Comparison of ENCODE assay signal across 9 cellular contexts in genomic region chr15:67105991-67106763, GRCh38. TPM values are rescaled to one million over a fixed set of nuclear protein-coding genes. Genes with fewer than 3 reads are reported as not detected.
DNase-seq lines count a peak whose midpoint lies in the region; ATAC-seq and TF ChIP-seq lines count a peak whose summit lies in the region.
"Had no signal": no experiment of that assay in that cellular context is flagged by ENCODE, and none has a peak within 500 bp of the region (broad histone marks: within the 10 kb centered on the region; RNA-seq: fewer than 3 reads in every experiment).

No MANE protein-coding gene starts in this region.

- CTCF ChIA-PET in A673 (lab: Charles Lee) = no interaction called here

- no peaks in the 10 kb centered on the region for H3K9me2 ChIP-seq in OCI-LY1 (ENCODE audit: low read depth, low read length)

- DNase-seq in A673 (ENCODE audit: low spot score) = no peak
- DNase-seq in chondrocyte (ENCODE audit: low spot score) = no peak
- no peak for DNase-seq in mucosa of gallbladder (ENCODE audit: low spot score)
- no peak for DNase-seq in stimulated activated naive CD4-positive, alpha-beta T cell treated with Interleukin-2 at 50 U/mL for 16 hours (lab: John Stamatoyannopoulos, UW)
- no peak for DNase-seq in AG08396 (ENCODE audit: low spot score)
- DNase-seq: NCI-H187 treated with DMSO at 0.1 percent for 48 hours had no signal

- no peaks in the 10 kb centered on the region for H4K20me1 ChIP-seq in OCI-LY1 (ENCODE audit: insufficient read depth, low read length)

- peaks cover 3% of the 10 kb centered on the region for H3K9me3 Mint-ChIP-seq in chondrocyte (ENCODE audit: low read depth)
- H3K9me3 Mint-ChIP-seq in nephron = peaks cover 6% of the 10 kb centered on the region

- H3K4me3 ChIP-seq in A673 (ENCODE audit: low read depth, low read length, poor library complexity, severe bottlenecking) (no peak overlapping the region), OCI-LY1 (ENCODE audit: low read depth, low read length, poor library complexity, severe bottlenecking) (no peak overlapping the region)

- H3K4me2 ChIP-seq in OCI-LY1 (ENCODE audit: low read length) = peak overlapping the region; percentile 10; the same call in 1 of the 2 replicates

- POLR2A ChIA-PET in A673 (lab: Charles Lee; ENCODE audit: low non-redundant PET) = interaction anchor here (0.5 kb wide), 1 partner anchor 57 kb away, joined by 3 read pairs; no protein-coding TSS in a partner anchor

- H3K36me3 Mint-ChIP-seq in chondrocyte (ENCODE audit: low read depth) (no peaks in the 10 kb centered on the region), nephron (ENCODE audit: low read depth) (peaks cover 17% of the 10 kb centered on the region)

- H3K9me3 ChIP-seq in A673 (ENCODE audit: low read depth, low read length, poor library complexity, severe bottlenecking) (peaks cover 7% of the 10 kb centered on the region), OCI-LY1 (ENCODE audit: low read length) (peaks cover 4% of the 10 kb centered on the region)

- TF ChIP-seq CTCF in A673 (conservative IDR thresholded peaks at IDR 0.05; ENCODE audit: low read depth, low read length) (no peak), OCI-LY1 (IDR thresholded peaks at IDR 0.05; ENCODE audit: low read length) (no peak), chondrocyte (IDR thresholded peaks at IDR 0.05) (no peak), nephron (IDR thresholded peaks at IDR 0.05; ENCODE audit: unreplicated experiment in 3 of 3) (no peak)

- H3K27me3 Mint-ChIP-seq in chondrocyte (ENCODE audit: low read depth) (no peaks in the 10 kb centered on the region), nephron (ENCODE audit: low read depth) (no peaks in the 10 kb centered on the region)

- ATAC-seq in GM19035 (IDR thresholded peaks at IDR 0.05; ENCODE audit: unreplicated experiment) = no peak

- H3K27me3 ChIP-seq in A673 (replicated peaks; ENCODE audit: insufficient read depth, low read depth, low read length, poor library complexity) = no peaks in the 10 kb centered on the region
- no peaks in the 10 kb centered on the region for H3K27me3 ChIP-seq in OCI-LY1 (ENCODE audit: insufficient read depth, low read length)

- no peaks in the 10 kb centered on the region for H3K36me3 ChIP-seq in A673 (ENCODE audit: insufficient read depth, low read length, poor library complexity, severe bottlenecking)
- peaks cover 14% of the 10 kb centered on the region; the same call in 1 of the 2 replicates for H3K36me3 ChIP-seq in OCI-LY1 (ENCODE audit: insufficient read depth, low read length)

- intact Hi-C loops in A673 (cut with micrococcal nuclease; ENCODE audit: unreplicated experiment) = no loop called here

- H3K4me3 Mint-ChIP-seq in chondrocyte (ENCODE audit: unreplicated experiment) = no peak overlapping the region
- H3K4me3 Mint-ChIP-seq in nephron = no peak overlapping the region

- H3K4me1 Mint-ChIP-seq in chondrocyte (ENCODE audit: low read depth) = peaks cover 70% of the 10 kb centered on the region
- H3K4me1 Mint-ChIP-seq in nephron = peaks cover 71% of the 10 kb centered on the region

- no peaks in the 10 kb centered on the region for H3F3A ChIP-seq in OCI-LY1 (ENCODE audit: insufficient read depth, low read length)

- H2AFZ ChIP-seq in OCI-LY1 (ENCODE audit: low read length) = no peak overlapping the region

- H3K27ac Mint-ChIP-seq in chondrocyte (ENCODE audit: unreplicated experiment) (peak overlapping the region; percentile 98), nephron (peak overlapping the region; percentile 18 to 25 (median 21))

- H3K9ac ChIP-seq in OCI-LY1 (ENCODE audit: low read length) = peak overlapping the region; percentile 13; the same call in 1 of the 2 replicates

- peaks cover 40% of the 10 kb centered on the region for H3K79me2 ChIP-seq in OCI-LY1 (ENCODE audit: insufficient read depth, low read length)

- H3K27ac ChIP-seq in A673 (ENCODE audit: low read depth, low read length, poor library complexity, severe bottlenecking) = peak overlapping the region; percentile 7
- H3K27ac ChIP-seq in OCI-LY1 (ENCODE audit: low read depth, low read length, poor library complexity, severe bottlenecking) = peak overlapping the region; percentile 99

- no TSS peak for BruUV-seq in A673 (replicated peaks; lab: Mats Ljungman, UMichigan)

- H3K4me1 ChIP-seq in A673 (ENCODE audit: insufficient read depth, low read length, poor library complexity, severe bottlenecking) = peaks cover 49% of the 10 kb centered on the region
- peaks cover 99% of the 10 kb centered on the region for H3K4me1 ChIP-seq in OCI-LY1 (ENCODE audit: insufficient read depth, low read length, severe bottlenecking)

RNA-seq across cellular contexts. Expression of gene SMAD3, which starts 40.8 kb away (rescaled TPM):
- 31.0 and 43.0 TPM in 2 replicates for total RNA-seq in A673 (2021)
- total RNA-seq in chondrocyte = 19.0 to 27.2 TPM (median 23.2 TPM) in 3 replicates
- 59.0 TPM for total RNA-seq in mucosa of gallbladder
